In the genomic region with DNA sequence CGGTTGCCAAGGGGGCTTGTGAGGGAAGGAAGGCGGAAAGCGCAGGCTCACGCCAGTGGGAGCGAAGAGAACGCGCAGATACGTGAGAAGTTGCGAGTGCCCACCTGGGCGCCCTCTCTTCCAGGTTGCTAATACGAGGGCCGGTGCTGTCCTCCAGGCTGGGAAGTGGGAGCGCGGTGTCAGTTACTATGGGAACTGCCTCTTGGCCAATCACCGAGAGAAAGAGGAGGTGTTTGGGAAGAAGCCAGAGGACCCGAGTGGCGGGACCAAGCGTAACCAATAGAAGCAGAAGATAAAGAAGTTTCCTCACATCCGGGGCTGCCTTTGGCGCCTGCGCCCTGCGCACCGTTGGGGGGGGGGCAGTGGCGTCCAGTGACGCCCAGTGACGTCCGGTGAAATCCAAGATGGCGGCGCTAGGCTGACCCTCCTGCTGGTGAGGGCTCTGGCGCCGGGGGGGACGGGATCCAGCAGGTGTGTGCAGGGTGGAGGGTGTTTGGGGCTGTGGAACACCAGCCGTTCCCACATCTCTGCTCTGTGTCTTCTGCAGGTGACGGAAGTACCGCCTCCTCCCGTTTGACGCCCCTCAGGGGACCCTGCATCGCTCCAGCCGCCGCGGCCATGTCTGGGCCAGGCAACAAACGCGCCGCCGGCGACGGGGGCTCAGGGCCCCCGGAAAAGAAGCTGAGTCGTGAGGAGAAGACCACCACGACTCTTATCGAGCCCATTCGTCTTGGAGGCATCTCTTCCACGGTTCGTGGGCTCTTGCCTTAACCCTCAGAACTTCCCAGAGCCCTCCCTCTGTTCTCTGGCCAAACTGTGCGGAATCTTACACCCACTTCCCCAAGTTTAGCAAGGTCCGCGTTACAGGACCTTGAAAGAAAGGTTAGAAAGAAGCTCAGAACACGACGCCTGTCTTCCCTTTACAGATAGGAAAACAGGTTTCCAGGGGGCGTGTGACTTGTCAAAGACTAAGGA, we compare ENCODE assay signal across 8 cellular contexts. TPM values are rescaled to one million over a fixed set of nuclear protein-coding genes. Genes with fewer than 3 reads are reported as not detected.
DNase-seq lines count a peak whose midpoint lies in the region; ATAC-seq, FAIRE-seq and TF ChIP-seq lines count a peak whose summit lies in the region.

CFAP119 (minus strand) TSS at position 135 of the 975 bp plus-strand sequence. CDS start 314 bp downstream, outside the sequence.
RNF40 (plus strand) TSS at position 395 of the 975 bp plus-strand sequence; CDS start at position 619, 224 bp downstream.

- peaks cover 30 to 38% of the 10 kb centered on the region in 2 experiments for H3K36me3 ChIP-seq in HepG2 (replicated peaks in 1 of 2; ENCODE audit: control insufficient read depth in 1 of 2, insufficient read depth in 2 of 2, low read length in 2 of 2)

- no peaks in the 10 kb centered on the region for H3K9me3 ChIP-seq in HepG2 (ENCODE audit: low read length)

- in situ Hi-C loops in HepG2 (cut with HindIII; ENCODE audit: extremely low pct_ligation_motif_present, low pct_unique_long_range_greater_than_20kb) = no loop called here

- H3K4me3 ChIP-seq in HepG2 (replicated peaks in 1 of 3; ENCODE audit: insufficient read depth in 1 of 3, low read depth in 2 of 3, low read length in 3 of 3) = peak within 1 kb of the TSS; percentile 80 to 91 (median 86)

- CTCF ChIA-PET in HepG2 (lab: Yijun Ruan, JAX; ENCODE audit: low intra/inter-chr PET ratio, low total read pairs) = no interaction called here

- BruUV-seq in HepG2 (replicated peaks; lab: Mats Ljungman, UMichigan) = TSS peak; percentile 63

- H3K4me1 ChIP-seq in HepG2 (ENCODE audit: insufficient read depth, low read length) = peaks cover 29% of the 10 kb centered on the region

- DNase-seq in CD1c-positive myeloid dendritic cell (ENCODE audit: extremely low spot score) = peak; percentile 97
- DNase-seq in NCI-H748 treated with DMSO at 0.1 percent for 48 hours (lab: John Stamatoyannopoulos, UW) = peak; percentile 89
- DNase-seq in activated CD4-positive, alpha-beta T cell treated with anti-CD3 and anti-CD28 coated beads, Interleukin-2, amount 50 U/mL, for 4 hours = peak; percentile 76 to 77
- DNase-seq in dermis microvascular lymphatic vessel endothelial cell (ENCODE audit: low read depth in 2 of 2) = peak; percentile 96 to 98
- peak; percentile 99 for DNase-seq in HepG2 (ENCODE audit: low spot score)
- peak; percentile 85 to 89 for DNase-seq in stimulated activated CD4-positive, alpha-beta T cell treated with anti-CD3 and anti-CD28 coated beads, Interleukin-2, amount 100 ng/mL, for 48 hours

- no peaks in the 10 kb centered on the region; a peak in 1 of 5 replicates for H3K27me3 ChIP-seq in HepG2 (ENCODE audit: control insufficient read depth in 1 of 2, insufficient read depth in 2 of 2, low read length in 2 of 2)

- TF ChIP-seq EP300 in HepG2 (IDR thresholded peaks at IDR 0.05; ENCODE audit: low read depth in 2 of 2, low read length in 2 of 2) = no peak; a peak in 1 of 4 replicates
- TF ChIP-seq EP300 in HepG2 (CRISPR knock-in tag; IDR thresholded peaks at IDR 0.05; ENCODE audit: borderline replicate concordance) = peak; percentile 64

- peak within 1 kb of the TSS; percentile 66 for H3K27ac ChIP-seq in HepG2 (ENCODE audit: extremely low read length, insufficient read depth, low read length)

- intact Hi-C loops in HepG2 (cut with micrococcal nuclease; ENCODE audit: unreplicated experiment) = loop anchor here (1.0 kb wide), 1 partner anchor 14 kb away; the partner anchor contains the start of gene PHKG2

- no peak within 1 kb of the TSS for H2AFZ ChIP-seq in HepG2 (ENCODE audit: low read length)

- peak; percentile 76 to 88 for TF ChIP-seq POLR2A in HepG2 (IDR thresholded peaks at IDR 0.05; ENCODE audit: insufficient read depth in 1 of 2, low read depth in 2 of 2, low read length in 2 of 2)

- H3K4me2 ChIP-seq in HepG2 (ENCODE audit: low read depth, low read length) = peak within 1 kb of the TSS; percentile 97

- peaks cover 19% of the 10 kb centered on the region for H3K79me2 ChIP-seq in HepG2 (ENCODE audit: insufficient read depth, low read length)

- peak within 1 kb of the TSS; percentile 93 for H3K9ac ChIP-seq in HepG2 (ENCODE audit: insufficient read depth, low read depth, low read length)

- peak; percentile 91 for FAIRE-seq in HepG2 (lab: Jason Lieb, UNC)

- peak; percentile 24; the same call in 1 of the 2 replicates for TF ChIP-seq RAD21 in HepG2 (CRISPR knock-in tag; IDR thresholded peaks at IDR 0.05)

- ATAC-seq in GM19397 (IDR thresholded peaks at IDR 0.05; ENCODE audit: unreplicated experiment) = peak; percentile 80
- ATAC-seq in HG03565 (IDR thresholded peaks at IDR 0.05; ENCODE audit: unreplicated experiment) = peak; percentile 86
- peak; percentile 93 for ATAC-seq in HepG2

- no peak for TF ChIP-seq CTCF in HepG2 (CRISPR knock-in tag; IDR thresholded peaks at IDR 0.05)

- POLR2A ChIA-PET in HepG2 (lab: Yijun Ruan, JAX) = interaction anchor here (0.6 to 1.7 kb wide), 3 partner anchors 14 to 113 kb away, joined by 3 to 5 read pairs (median 3); partner anchors contain the start of gene PHKG2

- WGBS in HepG2 (ENCODE audit: low lambda C conversion rate) = under 1% methylated on average over 46 of the region's 60 CpGs

- H4K20me1 ChIP-seq in HepG2 (ENCODE audit: insufficient read depth, low read length) = no peaks in the 10 kb centered on the region

TF ChIP-seq in HepG2, 621 proteins besides CTCF, POLR2A, EP300 and RAD21 (continues in another document):
- TF ChIP-seq ZSCAN21 (CRISPR knock-in tag; IDR thresholded peaks at IDR 0.05; ENCODE audit: borderline replicate concordance) (no peak; the same call in 1 of the 2 replicates), ZNF788 (CRISPR knock-in tag; IDR thresholded peaks at IDR 0.05; ENCODE audit: borderline replicate concordance) (peak; percentile 80), NKX3-1 (CRISPR knock-in tag; IDR thresholded peaks at IDR 0.05) (0 out of 2 replicates have a peak, but pooled peaks have one; percentile 64), ZNF263 (CRISPR knock-in tag; IDR thresholded peaks at IDR 0.05) (no peak)
- TF ChIP-seq, protein P1, sequence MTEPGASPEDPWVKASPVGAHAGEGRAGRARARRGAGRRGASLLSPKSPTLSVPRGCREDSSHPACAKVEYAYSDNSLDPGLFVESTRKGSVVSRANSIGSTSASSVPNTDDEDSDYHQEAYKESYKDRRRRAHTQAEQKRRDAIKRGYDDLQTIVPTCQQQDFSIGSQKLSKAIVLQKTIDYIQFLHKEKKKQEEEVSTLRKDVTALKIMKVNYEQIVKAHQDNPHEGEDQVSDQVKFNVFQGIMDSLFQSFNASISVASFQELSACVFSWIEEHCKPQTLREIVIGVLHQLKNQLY (CRISPR knock-in tag; IDR thresholded peaks at IDR 0.05) = no peak; the same call in 1 of the 2 replicates

RNA-seq across cellular contexts. Expression of gene CFAP119, which starts in this region (rescaled TPM):
- total RNA-seq in dermis microvascular lymphatic vessel endothelial cell = 0.89 and 0.90 TPM in 2 replicates
- 1.2 and 6.4 TPM in 2 replicates for total RNA-seq in HepG2 (2016; rRNA removed; fragmentation: Illumina TruSeq; extraction: Trizol)
- total RNA-seq in HepG2 (2016; cell fraction: cytosol; rRNA removed; fragmentation: Illumina TruSeq; extraction: Trizol; ENCODE audit: low read depth) = 0.51 and 0.71 TPM in 2 replicates
- total RNA-seq in HepG2 (2016; cell fraction: insoluble cytoplasmic fraction; rRNA removed; fragmentation: Illumina TruSeq; extraction: Trizol) = 1.4 and 4.0 TPM in 2 replicates
- 0.83 and 1.7 TPM in 2 replicates for total RNA-seq in HepG2 (2016; cell fraction: membrane; rRNA removed; fragmentation: Illumina TruSeq; extraction: Trizol)
- total RNA-seq in HepG2 (2016; cell fraction: nucleus; rRNA removed; fragmentation: Illumina TruSeq; extraction: Trizol) = 11.6 and 12.1 TPM in 2 replicates
- polyA plus RNA-seq in HepG2 (2011; rRNA removed) = 4.0 and 6.4 TPM in 2 replicates
- polyA plus RNA-seq in HepG2 (2011; cell fraction: cytosol; rRNA removed) = 1.3 and 2.2 TPM in 2 replicates
- 37.2 and 53.6 TPM in 2 replicates for polyA plus RNA-seq in HepG2 (2011; cell fraction: nucleus; rRNA removed)
- polyA plus RNA-seq in HepG2 (2012) = 0.84 and 2.1 TPM in 2 replicates
- 0.78 and 0.96 TPM in 2 replicates for polyA plus RNA-seq in HepG2 (2016; cell fraction: cytosol; fragmentation: Illumina TruSeq; extraction: Trizol; ENCODE audit: low read depth)
- polyA plus RNA-seq in HepG2 (2016; cell fraction: insoluble cytoplasmic fraction; fragmentation: Illumina TruSeq; extraction: Trizol; ENCODE audit: low read depth) = 0.91 and 1.5 TPM in 2 replicates
- polyA plus RNA-seq in HepG2 (2016; cell fraction: membrane; fragmentation: Illumina TruSeq; extraction: Trizol; ENCODE audit: low read depth) = 0.41 and 1.4 TPM in 2 replicates
- polyA plus RNA-seq in HepG2 (2016; cell fraction: nucleus; fragmentation: Illumina TruSeq; extraction: Trizol; ENCODE audit: insufficient read depth, low read depth) = 22.1 and 31.9 TPM in 2 replicates
- 1.5 and 16.0 TPM in 2 replicates for polyA minus RNA-seq in HepG2 (2011; rRNA and poly(A)+ RNA removed; ENCODE audit: low replicate concordance)
- 0.69 and 1.8 TPM in 2 replicates for polyA minus RNA-seq in HepG2 (2011; cell fraction: cytosol; rRNA and poly(A)+ RNA removed)
- 3.7 and 5.2 TPM in 2 replicates for polyA minus RNA-seq in HepG2 (2011; cell fraction: nucleus; rRNA and poly(A)+ RNA removed)

RNA-seq across cellular contexts. Expression of gene RNF40, which starts in this region (rescaled TPM):
- total RNA-seq in dermis microvascular lymphatic vessel endothelial cell = 41.0 and 50.3 TPM in 2 replicates
- total RNA-seq in HepG2 (2016; rRNA removed; fragmentation: Illumina TruSeq; extraction: Trizol) = 85.6 and 102 TPM in 2 replicates
- 11.9 and 12.0 TPM in 2 replicates for total RNA-seq in HepG2 (2016; cell fraction: cytosol; rRNA removed; fragmentation: Illumina TruSeq; extraction: Trizol; ENCODE audit: low read depth)
- total RNA-seq in HepG2 (2016; cell fraction: insoluble cytoplasmic fraction; rRNA removed; fragmentation: Illumina TruSeq; extraction: Trizol) = 79.6 and 89.9 TPM in 2 replicates
- 40.5 and 47.1 TPM in 2 replicates for total RNA-seq in HepG2 (2016; cell fraction: membrane; rRNA removed; fragmentation: Illumina TruSeq; extraction: Trizol)
- total RNA-seq in HepG2 (2016; cell fraction: nucleus; rRNA removed; fragmentation: Illumina TruSeq; extraction: Trizol) = 55.6 and 65.6 TPM in 2 replicates
- 84.0 and 91.0 TPM in 2 replicates for polyA plus RNA-seq in HepG2 (2011; rRNA removed)
- 47.5 and 49.3 TPM in 2 replicates for polyA plus RNA-seq in HepG2 (2011; cell fraction: cytosol; rRNA removed)
- 128 and 147 TPM in 2 replicates for polyA plus RNA-seq in HepG2 (2011; cell fraction: nucleus; rRNA removed)
- polyA plus RNA-seq in HepG2 (2012) = 44.7 and 52.0 TPM in 2 replicates
- 8.6 and 10.7 TPM in 2 replicates for polyA plus RNA-seq in HepG2 (2016; cell fraction: cytosol; fragmentation: Illumina TruSeq; extraction: Trizol; ENCODE audit: low read depth)
- polyA plus RNA-seq in HepG2 (2016; cell fraction: insoluble cytoplasmic fraction; fragmentation: Illumina TruSeq; extraction: Trizol; ENCODE audit: low read depth) = 87.6 and 98.5 TPM in 2 replicates
- polyA plus RNA-seq in HepG2 (2016; cell fraction: membrane; fragmentation: Illumina TruSeq; extraction: Trizol; ENCODE audit: low read depth) = 29.9 and 30.8 TPM in 2 replicates
- 131 and 139 TPM in 2 replicates for polyA plus RNA-seq in HepG2 (2016; cell fraction: nucleus; fragmentation: Illumina TruSeq; extraction: Trizol; ENCODE audit: insufficient read depth, low read depth)
- 110 and 128 TPM in 2 replicates for polyA minus RNA-seq in HepG2 (2011; rRNA and poly(A)+ RNA removed; ENCODE audit: low replicate concordance)
- 42.3 and 58.2 TPM in 2 replicates for polyA minus RNA-seq in HepG2 (2011; cell fraction: cytosol; rRNA and poly(A)+ RNA removed)
- polyA minus RNA-seq in HepG2 (2011; cell fraction: nucleus; rRNA and poly(A)+ RNA removed) = 34.0 and 43.5 TPM in 2 replicates

Comparison
In these comparisons a context has a peak if more than half of its experiments do, and no peak if none do; other contexts are left out.
1. Peak in every context shown above with its lines: DNase-seq, ATAC-seq, H3K4me3 ChIP-seq and H3K27ac ChIP-seq.